ENCODE assay signal across 8 cellular contexts in genomic region chr18:58045265-58046086, GRCh38. TPM values are rescaled to one million over a fixed set of nuclear protein-coding genes. Genes with fewer than 3 reads are reported as not detected.
DNase-seq lines count a peak whose midpoint lies in the region; ATAC-seq and TF ChIP-seq lines count a peak whose summit lies in the region.

No MANE protein-coding gene starts in this region.

- H3K9me2 ChIP-seq in MM.1S (replicated peaks; ENCODE audit: insufficient read depth, low read length), result no peaks in the 10 kb centered on the region

- no peaks in the 10 kb centered on the region for H4K20me1 ChIP-seq in MM.1S (ENCODE audit: insufficient read depth, low read length)

- peaks cover 28% of the 10 kb centered on the region for H3K79me2 ChIP-seq in MM.1S (ENCODE audit: low read length)

- H3K4me3 ChIP-seq in MM.1S (ENCODE audit: low read length) (peak overlapping the region; percentile 97), breast epithelium (peak overlapping the region; percentile 71 to 97 (median 85)), kidney epithelial cell (ENCODE audit: low read depth, low read length) (peak overlapping the region; percentile 74)

- no peaks in the 10 kb centered on the region for H3K27me3 ChIP-seq in MM.1S (replicated peaks; ENCODE audit: insufficient read depth, low read length)
- H3K27me3 ChIP-seq in breast epithelium, result no peaks in the 10 kb centered on the region
- no peaks in the 10 kb centered on the region for H3K27me3 ChIP-seq in kidney epithelial cell (ENCODE audit: control insufficient read depth, insufficient read depth, low read length)

- H2AFZ ChIP-seq in MM.1S (ENCODE audit: low read length), result peak overlapping the region; percentile 95

- ATAC-seq in HG03565 (IDR thresholded peaks at IDR 0.05; ENCODE audit: unreplicated experiment), result no peak
- no peak for ATAC-seq in HG02588 (IDR thresholded peaks at IDR 0.05; ENCODE audit: unreplicated experiment)

- peak overlapping the region; percentile 67 for H3K4me2 ChIP-seq in MM.1S (ENCODE audit: low read depth, low read length)

- H3K4me1 ChIP-seq in MM.1S (ENCODE audit: low read length) (peaks cover 13% of the 10 kb centered on the region), breast epithelium (no peaks in the 10 kb centered on the region)

- H3K9me3 ChIP-seq in MM.1S (replicated peaks; ENCODE audit: insufficient read depth, low read length) (no peaks in the 10 kb centered on the region), breast epithelium (no peaks in the 10 kb centered on the region)

- H3K27ac ChIP-seq in MM.1S (ENCODE audit: low read length) (peak overlapping the region; percentile 28; the same call in 1 of the 2 replicates), breast epithelium (peak overlapping the region; percentile 90 to 91)

- intact Hi-C loops in breast epithelium (cut with DNase I; ENCODE audit: low total_unique reads), result no loop called here

- 0 out of 2 replicates have a peak, but pooled peaks cover 6% of the 10 kb centered on the region for H3F3A ChIP-seq in MM.1S (ENCODE audit: insufficient read depth, low read length)

- no peak for TF ChIP-seq CTCF in MM.1S (IDR thresholded peaks at IDR 0.05; ENCODE audit: low read length)
- no peak for TF ChIP-seq CTCF in breast epithelium (IDR thresholded peaks at IDR 0.05)
- TF ChIP-seq CTCF in kidney epithelial cell (IDR thresholded peaks at IDR 0.05; ENCODE audit: insufficient read depth, low read length, poor library complexity, severe bottlenecking), result no peak

- peak overlapping the region; percentile 53; the same call in 1 of the 2 replicates for H3K9ac ChIP-seq in MM.1S (ENCODE audit: low read length)

- peak; percentile 64 for DNase-seq in DMS79 (lab: John Stamatoyannopoulos, UW)
- peak; percentile 74 for DNase-seq in MM.1S
- DNase-seq in T-helper 9 cell, result peak; percentile 12
- peak; percentile 58 to 67 for DNase-seq in breast epithelium (ENCODE audit: low spot score in 2 of 2)
- no peak for DNase-seq in kidney epithelial cell (ENCODE audit: low read depth)
- DNase-seq in stimulated activated CD4-positive, alpha-beta T cell treated with anti-CD3 and anti-CD28 coated beads, Interleukin-15, amount 100 ng/mL, for 24 hours, result peak; percentile 57

- H3K36me3 ChIP-seq in MM.1S (replicated peaks; ENCODE audit: insufficient read depth, low read length) (no peaks in the 10 kb centered on the region), breast epithelium (no peaks in the 10 kb centered on the region), kidney epithelial cell (ENCODE audit: control insufficient read depth, insufficient read depth, low read length) (no peaks in the 10 kb centered on the region)

- TF ChIP-seq POLR2A in breast epithelium (IDR thresholded peaks at IDR 0.05), result no peak

RNA-seq across cellular contexts. Expression of gene NEDD4L, which starts 1.4 kb away (rescaled TPM):
- total RNA-seq in breast epithelium, result 100 to 1,000 TPM in 2 of 3 donors, 10 to 100 TPM in 1; 26.2 to 162 (median 106) TPM
- total RNA-seq in kidney epithelial cell, result 88.3 and 94.1 TPM in 2 replicates
